Comparison of ENCODE assay signal across 8 cellular contexts in genomic region chr16:28553776-28554633, GRCh38. TPM values are rescaled to one million over a fixed set of nuclear protein-coding genes. Genes with fewer than 3 reads are reported as not detected.
A peak's percentile ranks its signal among the peaks of the same experiment; 100 is the strongest.
DNase-seq lines count a peak whose midpoint lies in the region; ATAC-seq and TF ChIP-seq lines count a peak whose summit lies in the region.

TSS of gene SGF29 (plus strand) at chr16:28553920. CDS start at chr16:28581070, 27,150 bp downstream.

- H2BK5ac ChIP-seq in mesenchymal stem cell (ENCODE audit: low read depth, low read length, poor library complexity, severe bottlenecking) = peak within 1 kb of the TSS; percentile 85

- peak within 1 kb of the TSS in 1 of 2 experiments; percentile 57 for H2BK12ac ChIP-seq in mesenchymal stem cell (ENCODE audit: low read length in 2 of 2)

- peaks cover 7 to 14% of the 10 kb centered on the region in 2 donors for H3K4me1 Mint-ChIP-seq in effector memory CD8-positive, alpha-beta T cell (ENCODE audit: low read depth in 2 of 2)

- peak within 1 kb of the TSS in 1 of 2 experiments; percentile 59 for H3K23ac ChIP-seq in mesenchymal stem cell (ENCODE audit: low read length in 2 of 2)

- peak within 1 kb of the TSS; percentile 93 to 96 for H3K27ac Mint-ChIP-seq in effector memory CD8-positive, alpha-beta T cell

- H3K27me3 ChIP-seq in mesenchymal stem cell (ENCODE audit: control insufficient read depth in 1 of 2, insufficient read depth in 1 of 2, low read length in 2 of 2) = no peaks in the 10 kb centered on the region

- peak within 1 kb of the TSS; percentile 99 for H3K27ac ChIP-seq in mesenchymal stem cell (ENCODE audit: low read length, poor library complexity, severe bottlenecking)

- WGBS in mesenchymal stem cell = 9% methylated on average over 38 of the region's 88 CpGs

- H3K14ac ChIP-seq in mesenchymal stem cell (ENCODE audit: low read length in 2 of 2) = peak within 1 kb of the TSS in 1 of 2 experiments; percentile 98

- H3K4me3 Mint-ChIP-seq in effector memory CD8-positive, alpha-beta T cell = peak within 1 kb of the TSS; percentile 75 to 91

- peak within 1 kb of the TSS; percentile 81 for H3K4me2 ChIP-seq in mesenchymal stem cell (ENCODE audit: low read length, poor library complexity, severe bottlenecking)

- H3K9me3 ChIP-seq in mesenchymal stem cell (ENCODE audit: control insufficient read depth, low read length) = no peaks in the 10 kb centered on the region

- H3K4ac ChIP-seq in mesenchymal stem cell (ENCODE audit: low read depth in 1 of 2, low read length in 2 of 2) = peak within 1 kb of the TSS; percentile 84 to 92

- peaks cover 0 to 5% of the 10 kb centered on the region in 2 donors for H3K27me3 Mint-ChIP-seq in effector memory CD8-positive, alpha-beta T cell

- peaks cover 40% of the 10 kb centered on the region for H3K36me3 Mint-ChIP-seq in effector memory CD8-positive, alpha-beta T cell (ENCODE audit: insufficient read depth)

- peak within 1 kb of the TSS; percentile 87 for H4K8ac ChIP-seq in mesenchymal stem cell (ENCODE audit: low read length)

- H2BK15ac ChIP-seq in mesenchymal stem cell (ENCODE audit: low read depth, poor library complexity, severe bottlenecking) = peak within 1 kb of the TSS; percentile 91

- ATAC-seq in effector memory CD8-positive, alpha-beta T cell (replicated peaks) = peak; percentile 84

- H2AFZ ChIP-seq in mesenchymal stem cell (ENCODE audit: low read depth, low read length) = peak within 1 kb of the TSS; percentile 85

- peak within 1 kb of the TSS; percentile 84 to 91 for H3K18ac ChIP-seq in mesenchymal stem cell (ENCODE audit: low read depth in 1 of 2, low read length in 2 of 2)

- H3K79me1 ChIP-seq in mesenchymal stem cell (replicated peaks; ENCODE audit: low read length, poor library complexity, severe bottlenecking) = peaks cover 20% of the 10 kb centered on the region

- H2BK120ac ChIP-seq in mesenchymal stem cell (ENCODE audit: low read depth, low read length) = peak within 1 kb of the TSS; percentile 69

- H3K4me1 ChIP-seq in mesenchymal stem cell (ENCODE audit: control insufficient read depth, insufficient read depth, low read depth, low read length) = peaks cover 7% of the 10 kb centered on the region

- H3K36me3 ChIP-seq in mesenchymal stem cell (ENCODE audit: control insufficient read depth in 1 of 2, insufficient read depth in 2 of 2, low read depth in 1 of 2, low read length in 2 of 2) = peaks cover 7% of the 10 kb centered on the region in 2 experiments

- no peaks in the 10 kb centered on the region for H3K9me3 Mint-ChIP-seq in effector memory CD8-positive, alpha-beta T cell

- DNase-seq in COR-L47 (lab: John Stamatoyannopoulos, UW) = peak; percentile 91
- DNase-seq in GM20000 (ENCODE audit: low spot score) = peak; percentile 97
- peak; percentile 81 for DNase-seq in HT1080 (ENCODE audit: low read depth)
- peak; percentile 92 for DNase-seq in NOMO-1 treated with DMSO at 0.1 percent for 48 hours (lab: John Stamatoyannopoulos, UW; ENCODE audit: unreplicated experiment)
- DNase-seq in activated CD8-positive, alpha-beta memory T cell treated with anti-CD3 and anti-CD28 coated beads for 4 hours (ENCODE audit: low read depth in 2 of 2) = peak; percentile 85 to 88
- DNase-seq in effector memory CD8-positive, alpha-beta T cell = peak; percentile 92 to 94 (median 93)
- peak; percentile 91 for DNase-seq in mesenchymal stem cell
- DNase-seq in stimulated activated CD8-positive, alpha-beta memory T cell treated with anti-CD3 and anti-CD28 coated beads, Interleukin-12 subunit alpha, Interleukin-12 subunit beta, amount 100 ng/mL, for 4 hours (ENCODE audit: low read depth) = peak; percentile 83

- peak within 1 kb of the TSS; percentile 97 for H4K91ac ChIP-seq in mesenchymal stem cell (ENCODE audit: low read length)

- H3K4me3 ChIP-seq in mesenchymal stem cell (ENCODE audit: insufficient read depth in 1 of 2, low read depth in 1 of 2, low read length in 2 of 2) = peak within 1 kb of the TSS; percentile 87 to 90

- TF ChIP-seq CTCF in GM20000 (IDR thresholded peaks at IDR 0.05; ENCODE audit: extremely low read depth, missing control alignments) = peak; percentile 47

- H3K9ac ChIP-seq in mesenchymal stem cell (ENCODE audit: low read length) = peak within 1 kb of the TSS; percentile 93

- H2AK5ac ChIP-seq in mesenchymal stem cell (ENCODE audit: low read length, severe bottlenecking) = peak within 1 kb of the TSS; percentile 49

RNA-seq across cellular contexts. Expression of gene SGF29, which starts in this region (rescaled TPM):
- total RNA-seq in HT1080 (2014; rRNA removed; shearing (Covaris generic)) = 25.4 and 26.0 TPM in 2 replicates
- polyA plus RNA-seq in HT1080 (2015; cell fraction: cytosol; rRNA removed) = 7.9 and 10.2 TPM in 2 replicates
- 15.6 and 19.0 TPM in 2 replicates for polyA plus RNA-seq in HT1080 (2015; cell fraction: nucleus; rRNA removed)
- 9.3 TPM for polyA plus RNA-seq in mesenchymal stem cell (2013, experiment 1 of 2)
- polyA plus RNA-seq in mesenchymal stem cell (2013, experiment 2 of 2) = 10.1 TPM

Comparison
In these comparisons a context has a peak if more than half of its experiments do, and no peak if none do; other contexts are left out.
1. Peak in every context shown above with its lines: DNase-seq, ATAC-seq, H3K4me3 ChIP-seq and H3K27ac ChIP-seq.